In genomic region chr21:34732388-34732821, GRCh38 we compare ENCODE assay signal across 19 cellular contexts.
A peak's percentile ranks its signal among the peaks of the same experiment; 100 is the strongest.
DNase-seq lines count a peak whose midpoint lies in the region; ATAC-seq, FAIRE-seq and TF ChIP-seq lines count a peak whose summit lies in the region.
"Had no signal": no experiment of that assay in that cellular context is flagged by ENCODE, and none has a peak within 500 bp of the region (broad histone marks: within the 10 kb centered on the region; RNA-seq: fewer than 3 reads in every experiment).

No MANE protein-coding gene starts in this region.

- ATAC-seq in K562, result no peak
- ATAC-seq in GM19328 (IDR thresholded peaks at IDR 0.05; ENCODE audit: unreplicated experiment), result no peak
- ATAC-seq in GM21526 (IDR thresholded peaks at IDR 0.05; ENCODE audit: low FRiP score, unreplicated experiment), result no peak
- no peak for ATAC-seq in HG02571 (IDR thresholded peaks at IDR 0.05; ENCODE audit: unreplicated experiment)
- ATAC-seq in GM19023 (IDR thresholded peaks at IDR 0.05; ENCODE audit: unreplicated experiment), result no peak
- ATAC-seq: CD8-positive, alpha-beta T cell had no signal

- no TSS peak for BruUV-seq in K562 (replicated peaks; lab: Mats Ljungman, UMichigan)

- no peak overlapping the region for H3K9ac ChIP-seq in K562 (ENCODE audit: insufficient read depth in 1 of 2, low read depth in 2 of 2, low read length in 2 of 2)

- H4K20me1 ChIP-seq in K562 (replicated peaks; ENCODE audit: control insufficient read depth, insufficient read depth, low read length), result no peaks in the 10 kb centered on the region

- no peak for TF ChIP-seq POLR2A in K562 (conservative IDR thresholded peaks at IDR 0.05)

- TF ChIP-seq CTCF in AG10803 (conservative IDR thresholded peaks at IDR 0.05; ENCODE audit: low read length) (no peak), K562 (IDR thresholded peaks at IDR 0.05 in 2 of 3, conservative IDR thresholded peaks at IDR 0.05 in 1 of 3; ENCODE audit: insufficient read depth in 2 of 3, low read depth in 1 of 3, low read length in 3 of 3) (no peak), fibroblast of mammary gland (conservative IDR thresholded peaks at IDR 0.05; ENCODE audit: control insufficient read depth, insufficient read depth, low read depth, low read length) (no peak)

- no peaks in the 10 kb centered on the region for H3K9me1 ChIP-seq in K562 (ENCODE audit: control insufficient read depth, insufficient read depth, low read length)

- 3% methylated on average over 4 of the region's 4 CpGs for WGBS in K562 (ENCODE audit: insufficient coverage, low coverage, missing lambda C conversion rate)

- CTCF ChIA-PET in K562 (lab: Yijun Ruan, JAX; ENCODE audit: low intra/inter-chr PET ratio), result no interaction called here

- no peaks in the 10 kb centered on the region; a peak in 1 of 5 replicates for H3K4me1 ChIP-seq in K562 (replicated peaks in 1 of 2; ENCODE audit: control insufficient read depth in 2 of 2, insufficient read depth in 2 of 2, low read length in 2 of 2)
- H3K4me1 ChIP-seq: HAP-1 had no signal

- H3K27ac ChIP-seq in K562 (ENCODE audit: extremely low read depth, low read depth, low read length), result no peak overlapping the region
- H3K27ac ChIP-seq: PC-9, SJSA1 had no signal

- no peaks in the 10 kb centered on the region for H3K79me2 ChIP-seq in K562 (ENCODE audit: control insufficient read depth, insufficient read depth, low read length)

- POLR2A ChIA-PET in K562 (lab: Yijun Ruan, JAX), result no interaction called here

- DNase-seq in AG10803 (ENCODE audit: low read depth) (peak; percentile 40), M059J (ENCODE audit: low read depth) (peak; percentile 45), K562 (ENCODE audit: extremely low read depth in 1 of 4, low spot score in 3 of 4) (no peak), fibroblast of mammary gland (ENCODE audit: low read depth) (peak; percentile 31)
- DNase-seq: Calu3; CD8-positive, alpha-beta T cell; KG1; NCI-H1436; NCI-H1930; NCI-H526 had no signal

- TF ChIP-seq EP300 in K562 (IDR thresholded peaks at IDR 0.05; ENCODE audit: low read length), result no peak

- H3K9me3 ChIP-seq in K562 (replicated peaks; ENCODE audit: control insufficient read depth, insufficient read depth, low read depth, low read length), result no peaks in the 10 kb centered on the region
- H3K9me3 ChIP-seq: HAP-1, SJSA1 had no signal

- H3K4me2 ChIP-seq in K562 (ENCODE audit: insufficient read depth, low read length), result no peak overlapping the region
- H3K4me2 ChIP-seq: PC-9 had no signal

- in situ Hi-C loops in K562 (cut with MboI), result no loop called here

- intact Hi-C loops in K562 (cut with micrococcal nuclease), result no loop called here

- H3K27me3 ChIP-seq in K562 (ENCODE audit: control insufficient read depth in 2 of 2, insufficient read depth in 2 of 2, low read length in 2 of 2), result peaks cover 17 to 22% of the 10 kb centered on the region in 2 experiments
- H3K27me3 ChIP-seq: SJSA1 had no signal

- no peak overlapping the region for H2AFZ ChIP-seq in K562 (ENCODE audit: low read depth, low read length)
- H2AFZ ChIP-seq: PC-9 had no signal

- FAIRE-seq in K562 (lab: Jason Lieb, UNC), result no peak
- FAIRE-seq: A204.1, GM12892 had no signal

- H3K4me3 ChIP-seq in AG10803 (ENCODE audit: low read length), result no peak overlapping the region
- no peak overlapping the region for H3K4me3 ChIP-seq in K562
- no peak overlapping the region for H3K4me3 ChIP-seq in fibroblast of mammary gland (ENCODE audit: control insufficient read depth, low read depth, low read length)
- H3K4me3 ChIP-seq: HAP-1, PC-9, SJSA1 had no signal

- no peaks in the 10 kb centered on the region for H3K36me3 ChIP-seq in K562 (ENCODE audit: control insufficient read depth, insufficient read depth, low read length)
- H3K36me3 ChIP-seq: HAP-1, SJSA1 had no signal

- no peak for TF ChIP-seq RAD21 in K562 (CRISPR knock-in tag; conservative IDR thresholded peaks at IDR 0.05 in 1 of 2, IDR thresholded peaks at IDR 0.05 in 1 of 2)

TF ChIP-seq in K562, 482 proteins besides CTCF, POLR2A, EP300 and RAD21 (continues in another document):
- TF ChIP-seq SUPT5H (IDR thresholded peaks at IDR 0.05) (no peak), RAD51 (IDR thresholded peaks at IDR 0.05; ENCODE audit: borderline replicate concordance, low read depth) (no peak), ZNF239 (CRISPR knock-in tag; IDR thresholded peaks at IDR 0.05) (no peak), FOXP1 (CRISPR knock-in tag; IDR thresholded peaks at IDR 0.05) (no peak), NR2F6 (CRISPR knock-in tag; IDR thresholded peaks at IDR 0.05) (no peak), MLX (CRISPR knock-in tag; conservative IDR thresholded peaks at IDR 0.05) (no peak), SP1 (CRISPR knock-in tag; IDR thresholded peaks at IDR 0.05) (no peak), FOSL1 (tag; conservative IDR thresholded peaks at IDR 0.05) (peak; percentile 70), KLF1 (tag; IDR thresholded peaks at IDR 0.05) (no peak), SAP30 (IDR thresholded peaks at IDR 0.05; ENCODE audit: borderline replicate concordance, insufficient read depth, low read depth, low read length, poor library complexity, severe bottlenecking) (no peak), ZNF174 (CRISPR knock-in tag; IDR thresholded peaks at IDR 0.05) (no peak), TEAD2 (tag; IDR thresholded peaks at IDR 0.05) (no peak), NCOA6 (IDR thresholded peaks at IDR 0.05) (no peak), HOMEZ (CRISPR knock-in tag; IDR thresholded peaks at IDR 0.05) (no peak), RB1 (IDR thresholded peaks at IDR 0.05; ENCODE audit: low read depth) (no peak), ZKSCAN3 (CRISPR knock-in tag; IDR thresholded peaks at IDR 0.05) (no peak)
- TF ChIP-seq, protein P1, sequence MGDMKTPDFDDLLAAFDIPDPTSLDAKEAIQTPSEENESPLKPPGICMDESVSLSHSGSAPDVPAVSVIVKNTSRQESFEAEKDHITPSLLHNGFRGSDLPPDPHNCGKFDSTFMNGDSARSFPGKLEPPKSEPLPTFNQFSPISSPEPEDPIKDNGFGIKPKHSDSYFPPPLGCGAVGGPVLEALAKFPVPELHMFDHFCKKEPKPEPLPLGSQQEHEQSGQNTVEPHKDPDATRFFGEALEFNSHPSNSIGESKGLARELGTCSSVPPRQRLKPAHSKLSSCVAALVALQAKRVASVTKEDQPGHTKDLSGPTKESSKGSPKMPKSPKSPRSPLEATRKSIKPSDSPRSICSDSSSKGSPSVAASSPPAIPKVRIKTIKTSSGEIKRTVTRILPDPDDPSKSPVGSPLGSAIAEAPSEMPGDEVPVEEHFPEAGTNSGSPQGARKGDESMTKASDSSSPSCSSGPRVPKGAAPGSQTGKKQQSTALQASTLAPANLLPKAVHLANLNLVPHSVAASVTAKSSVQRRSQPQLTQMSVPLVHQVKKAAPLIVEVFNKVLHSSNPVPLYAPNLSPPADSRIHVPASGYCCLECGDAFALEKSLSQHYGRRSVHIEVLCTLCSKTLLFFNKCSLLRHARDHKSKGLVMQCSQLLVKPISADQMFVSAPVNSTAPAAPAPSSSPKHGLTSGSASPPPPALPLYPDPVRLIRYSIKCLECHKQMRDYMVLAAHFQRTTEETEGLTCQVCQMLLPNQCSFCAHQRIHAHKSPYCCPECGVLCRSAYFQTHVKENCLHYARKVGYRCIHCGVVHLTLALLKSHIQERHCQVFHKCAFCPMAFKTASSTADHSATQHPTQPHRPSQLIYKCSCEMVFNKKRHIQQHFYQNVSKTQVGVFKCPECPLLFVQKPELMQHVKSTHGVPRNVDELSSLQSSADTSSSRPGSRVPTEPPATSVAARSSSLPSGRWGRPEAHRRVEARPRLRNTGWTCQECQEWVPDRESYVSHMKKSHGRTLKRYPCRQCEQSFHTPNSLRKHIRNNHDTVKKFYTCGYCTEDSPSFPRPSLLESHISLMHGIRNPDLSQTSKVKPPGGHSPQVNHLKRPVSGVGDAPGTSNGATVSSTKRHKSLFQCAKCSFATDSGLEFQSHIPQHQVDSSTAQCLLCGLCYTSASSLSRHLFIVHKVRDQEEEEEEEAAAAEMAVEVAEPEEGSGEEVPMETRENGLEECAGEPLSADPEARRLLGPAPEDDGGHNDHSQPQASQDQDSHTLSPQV (IDR thresholded peaks at IDR 0.05), result no peak
- TF ChIP-seq, protein P2, sequence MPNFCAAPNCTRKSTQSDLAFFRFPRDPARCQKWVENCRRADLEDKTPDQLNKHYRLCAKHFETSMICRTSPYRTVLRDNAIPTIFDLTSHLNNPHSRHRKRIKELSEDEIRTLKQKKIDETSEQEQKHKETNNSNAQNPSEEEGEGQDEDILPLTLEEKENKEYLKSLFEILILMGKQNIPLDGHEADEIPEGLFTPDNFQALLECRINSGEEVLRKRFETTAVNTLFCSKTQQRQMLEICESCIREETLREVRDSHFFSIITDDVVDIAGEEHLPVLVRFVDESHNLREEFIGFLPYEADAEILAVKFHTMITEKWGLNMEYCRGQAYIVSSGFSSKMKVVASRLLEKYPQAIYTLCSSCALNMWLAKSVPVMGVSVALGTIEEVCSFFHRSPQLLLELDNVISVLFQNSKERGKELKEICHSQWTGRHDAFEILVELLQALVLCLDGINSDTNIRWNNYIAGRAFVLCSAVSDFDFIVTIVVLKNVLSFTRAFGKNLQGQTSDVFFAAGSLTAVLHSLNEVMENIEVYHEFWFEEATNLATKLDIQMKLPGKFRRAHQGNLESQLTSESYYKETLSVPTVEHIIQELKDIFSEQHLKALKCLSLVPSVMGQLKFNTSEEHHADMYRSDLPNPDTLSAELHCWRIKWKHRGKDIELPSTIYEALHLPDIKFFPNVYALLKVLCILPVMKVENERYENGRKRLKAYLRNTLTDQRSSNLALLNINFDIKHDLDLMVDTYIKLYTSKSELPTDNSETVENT (CRISPR knock-in tag; IDR thresholded peaks at IDR 0.05), result no peak

Comparison
In these comparisons a context has a peak if more than half of its experiments do, and no peak if none do; other contexts are left out.
1. DNase-seq: peak in AG10803 (single experiment), M059J (single experiment) and fibroblast of mammary gland (single experiment); none in K562 (0 of 4).